Comparison of ENCODE assay signal across 27 cellular contexts in the genomic region with DNA sequence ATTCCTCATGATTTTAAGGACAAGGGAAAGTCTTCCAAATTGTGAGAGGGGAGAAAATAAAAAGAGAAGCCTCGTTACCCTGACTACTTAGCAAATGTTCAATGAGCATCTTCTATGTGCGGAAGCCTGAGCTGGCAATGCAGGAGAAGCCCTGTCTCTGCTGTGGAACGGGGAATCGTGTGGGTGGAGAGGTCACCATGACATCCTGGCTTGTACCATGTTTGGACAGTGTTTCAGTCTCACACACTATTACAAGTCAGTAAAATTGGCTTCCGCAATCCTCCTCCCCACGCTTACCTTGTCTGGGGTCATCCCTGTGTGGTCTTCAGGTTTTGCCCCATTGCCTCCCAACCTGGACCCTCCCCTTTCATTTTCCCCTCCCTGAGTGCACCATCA.
"Had no signal": no experiment of that assay in that cellular context is flagged by ENCODE, and none has a peak within 500 bp of the region (broad histone marks: within the 10 kb centered on the region; RNA-seq: fewer than 3 reads in every experiment).

No MANE protein-coding gene starts in this region.

- H3K27ac ChIP-seq: adrenal gland, breast epithelium, SJSA1 had no signal

- H3K4me1 ChIP-seq: breast epithelium had no signal

- H3K4me3 ChIP-seq: adrenal gland, breast epithelium, SJSA1 had no signal

- ATAC-seq: activated CD8-positive, alpha-beta T cell treated with anti-CD3 and anti-CD28 coated beads, Interleukin-2, amount 10 ng/mL, durations not matched to agents 7 days and 5 days; Panc1; SK-N-SH treated with all-trans-retinoic acid at 6 μM for 48 hours; WTC11 had no signal

- H3K9me3 ChIP-seq: adrenal gland, breast epithelium, SJSA1 had no signal

- H3K36me3 ChIP-seq: adrenal gland, breast epithelium, SJSA1 had no signal

- DNase-seq: activated CD4-positive, alpha-beta T cell treated with anti-CD3 and anti-CD28 coated beads for 48 hours; activated CD4-positive, alpha-beta T cell treated with anti-CD3 and anti-CD28 coated beads, Interleukin-2, amount 50 U/mL, for 4 hours; activated CD4-positive, CD25-positive, alpha-beta regulatory T cell treated with anti-CD3 and anti-CD28 coated beads, Interleukin-2, amount 50 U/mL, for 72 hours; activated CD8-positive, alpha-beta memory T cell treated with anti-CD3 and anti-CD28 coated beads, Interleukin-2, amount 50 U/mL, for 48 hours; activated CD8-positive, alpha-beta T cell treated with anti-CD3 and anti-CD28 coated beads, Interleukin-2, amount 10 ng/mL, durations not matched to agents 7 days and 5 days; activated naive CD4-positive, alpha-beta T cell treated with anti-CD3 and anti-CD28 coated beads, Interleukin-2, amount 50 U/mL, for 16 hours; activated naive CD8-positive, alpha-beta T cell treated with anti-CD3 and anti-CD28 coated beads, Interleukin-2, amount 10 ng/mL, durations not matched to agents 7 days and 5 days; activated T-cell treated with anti-CD3 and anti-CD28 coated beads, Interleukin-2, amount 50 U/mL, for 1 hour; adrenal gland; aorta; KG1; NCI-H1092; NCI-H2029; NCI-H2107; NCI-H2171 treated with DMSO at 0.1 percent for 48 hours; NCI-H226; NCI-H510A; NCI-H526 treated with DMSO at 0.1 percent for 48 hours; NCI-H82; OCI-M1; Right ventricle myocardium superior; RPMI8226 had no signal

- H3K27me3 ChIP-seq: adrenal gland, breast epithelium, SJSA1 had no signal
